11 cellular contexts compared by ENCODE assay signal in genomic region chr12:3311027-3311402, GRCh38.
DNase-seq lines count a peak whose midpoint lies in the region; ATAC-seq and TF ChIP-seq lines count a peak whose summit lies in the region.
"Had no signal": no experiment of that assay in that cellular context is flagged by ENCODE, and none has a peak within 500 bp of the region (broad histone marks: within the 10 kb centered on the region; RNA-seq: fewer than 3 reads in every experiment).

No MANE protein-coding gene starts in this region.

- H3K36me3 ChIP-seq in esophagus (ENCODE audit: control insufficient read depth in 2 of 2, insufficient read depth in 2 of 2, low read length in 1 of 2): no peaks in the 10 kb centered on the region
- no peaks in the 10 kb centered on the region for H3K36me3 ChIP-seq in transverse colon

- WGBS in esophagus, 2 donors: 50 to 63% methylated on average over 14 of the region's 14 CpGs
- WGBS in transverse colon (ENCODE audit: low coverage in 1 of 2), 2 donors: 55% methylated on average over 13 of the region's 14 CpGs; no CpG with 5 or more reads in 1 of the 2 donors

- H3K4me3 ChIP-seq in esophagus (ENCODE audit: low read depth in 1 of 2, low read length in 2 of 2) (no peak overlapping the region), transverse colon (no peak overlapping the region)

- peak overlapping the region; percentile 5 to 34 for H3K27ac ChIP-seq in esophagus (ENCODE audit: low read depth in 2 of 2, low read length in 1 of 2)
- no peak overlapping the region for H3K27ac ChIP-seq in transverse colon
- H3K27ac ChIP-seq: parathyroid adenoma had no signal

- in situ Hi-C loops in transverse colon (cut with MboI; ENCODE audit: low pct_ligation_motif_present in 1 of 4, low pct_unique_long_range_greater_than_20kb in 1 of 4, low sequenced_read_pairs in 3 of 4): no loop called here

- H3K4me1 ChIP-seq in esophagus (ENCODE audit: control insufficient read depth in 2 of 2, insufficient read depth in 2 of 2, low read length in 1 of 2): peaks cover 6 to 34% of the 10 kb centered on the region in 2 donors
- peaks cover 0 to 9% (median 3%) of the 10 kb centered on the region in 4 donors for H3K4me1 ChIP-seq in transverse colon

- H3K9me3 Mint-ChIP-seq in stimulated activated memory B cell treated with anti-CD40 and anti-IgM and Interleukin-4, amounts not matched to agents 10 μg/mL and 1 μg/mL and 100 μg/mL, for 72 hours: no peaks in the 10 kb centered on the region
- H3K9me3 Mint-ChIP-seq: T-helper 1 cell treated with Interleukin-12 subunit alpha and Interleukin-12 subunit beta and Interleukin-4 antibody, amounts not matched to agents 30 μg/mL and 1 μg/mL, for 36 hours had no signal

- no peak for TF ChIP-seq POLR2A in transverse colon (IDR thresholded peaks at IDR 0.05)

- peaks cover 50% of the 10 kb centered on the region for H3K27me3 Mint-ChIP-seq in stimulated activated memory B cell treated with anti-CD40 and anti-IgM and Interleukin-4, amounts not matched to agents 10 μg/mL and 1 μg/mL and 100 μg/mL, for 72 hours

- no peak for TF ChIP-seq EP300 in transverse colon (IDR thresholded peaks at IDR 0.05; ENCODE audit: low read depth)

- TF ChIP-seq CTCF in transverse colon (IDR thresholded peaks at IDR 0.05): no peak

- no peak overlapping the region for H3K27ac Mint-ChIP-seq in stimulated activated memory B cell treated with anti-CD40 and anti-IgM and Interleukin-4, amounts not matched to agents 10 μg/mL and 1 μg/mL and 100 μg/mL, for 72 hours
- H3K27ac Mint-ChIP-seq: T-helper 1 cell treated with Interleukin-12 subunit alpha and Interleukin-12 subunit beta and Interleukin-4 antibody, amounts not matched to agents 30 μg/mL and 1 μg/mL, for 36 hours had no signal

- H3K9me3 ChIP-seq in esophagus (ENCODE audit: control insufficient read depth in 2 of 2, insufficient read depth in 1 of 2, low read depth in 1 of 2, low read length in 1 of 2) (no peaks in the 10 kb centered on the region), transverse colon (no peaks in the 10 kb centered on the region)

- no peaks in the 10 kb centered on the region for H3K36me3 Mint-ChIP-seq in stimulated activated memory B cell treated with anti-CD40 and anti-IgM and Interleukin-4, amounts not matched to agents 10 μg/mL and 1 μg/mL and 100 μg/mL, for 72 hours

- ATAC-seq in stimulated activated memory B cell treated with anti-CD40 and anti-IgM and Interleukin-4, amounts not matched to agents 10 μg/mL and 1 μg/mL and 100 μg/mL, for 72 hours: no peak

- DNase-seq in HPDE6-E6E7 (ENCODE audit: extremely low spot score) (peak; percentile 93), NCI-H69 (lab: John Stamatoyannopoulos, UW) (peak; percentile 93), transverse colon (peak; percentile 46), T-helper 1 cell (no peak)
- no peak for DNase-seq in stimulated activated CD8-positive, alpha-beta memory T cell treated with anti-CD3 and anti-CD28 coated beads, Interleukin-4, amount 100 ng/mL, for 48 hours
- DNase-seq: DMS 273 treated with DMSO at 0.1 percent for 48 hours, NCI-H82 had no signal

- no peaks in the 10 kb centered on the region for H3K4me1 Mint-ChIP-seq in stimulated activated memory B cell treated with anti-CD40 and anti-IgM and Interleukin-4, amounts not matched to agents 10 μg/mL and 1 μg/mL and 100 μg/mL, for 72 hours

- intact Hi-C loops in transverse colon (cut with DNase I; ENCODE audit: low total_unique reads): no loop called here

- no peaks in the 10 kb centered on the region for H3K27me3 ChIP-seq in esophagus (ENCODE audit: control insufficient read depth in 1 of 2, insufficient read depth in 2 of 2, low read length in 2 of 2)
- H3K27me3 ChIP-seq in transverse colon: no peaks in the 10 kb centered on the region

- H3K4me3 Mint-ChIP-seq in stimulated activated memory B cell treated with anti-CD40 and anti-IgM and Interleukin-4, amounts not matched to agents 10 μg/mL and 1 μg/mL and 100 μg/mL, for 72 hours: no peak overlapping the region
- H3K4me3 Mint-ChIP-seq: T-helper 1 cell treated with Interleukin-12 subunit alpha and Interleukin-12 subunit beta and Interleukin-4 antibody, amounts not matched to agents 30 μg/mL and 1 μg/mL, for 36 hours had no signal

Comparison
In these comparisons a context has a peak if more than half of its experiments do, and no peak if none do; other contexts are left out.
1. DNase-seq: peak in HPDE6-E6E7 (single experiment), NCI-H69 (single experiment) and transverse colon (single experiment); none in T-helper 1 cell (0 of 5) and stimulated activated CD8-positive, alpha-beta memory T cell treated with anti-CD3 and anti-CD28 coated beads, Interleukin-4, amount 100 ng/mL, for 48 hours (single experiment).
2. H3K27ac ChIP-seq: peak in esophagus (2 of 2); none in transverse colon (0 of 4).